In genomic region chr5:172455087-172455381, GRCh38 we compare ENCODE assay signal across 8 cellular contexts. TPM values are rescaled to one million over a fixed set of nuclear protein-coding genes. Genes with fewer than 3 reads are reported as not detected.
DNase-seq lines count a peak whose midpoint lies in the region; ATAC-seq lines count a peak whose summit lies in the region.

No MANE protein-coding gene starts in this region.

- H3K27ac Mint-ChIP-seq in activated CD4-positive, alpha-beta memory T cell treated with anti-CD3 and anti-CD28 coated beads for 36 hours, result no peak overlapping the region

- POLR2A ChIA-PET in activated CD4-positive, alpha-beta memory T cell treated with anti-CD3 and anti-CD28 coated beads for 36 hours (lab: Charles Lee), result no interaction called here

- H3K27me3 Mint-ChIP-seq in activated CD4-positive, alpha-beta memory T cell treated with anti-CD3 and anti-CD28 coated beads for 36 hours, result peaks cover 29% of the 10 kb centered on the region

- no peaks in the 10 kb centered on the region for H3K9me3 Mint-ChIP-seq in activated CD4-positive, alpha-beta memory T cell treated with anti-CD3 and anti-CD28 coated beads for 36 hours

- no peak overlapping the region for H3K27ac ChIP-seq in right cardiac atrium (ENCODE audit: low read length)

- DNase-seq in HAP-1 (ENCODE audit: low spot score in 2 of 2), result no peak
- DNase-seq in activated CD4-positive, alpha-beta memory T cell treated with anti-CD3 and anti-CD28 coated beads for 36 hours, result no peak
- peak in 1 of 3 donors; percentile 50 for DNase-seq in right cardiac atrium
- DNase-seq in NCI-H2196 (lab: John Stamatoyannopoulos, UW; ENCODE audit: unreplicated experiment), result no peak
- DNase-seq in dermis blood vessel endothelial cell, result no peak
- DNase-seq in activated CD8-positive, alpha-beta memory T cell treated with anti-CD3 and anti-CD28 coated beads for 24 hours, result no peak
- no peak for DNase-seq in NCI-H2107 (lab: John Stamatoyannopoulos, UW)

- peak overlapping the region; percentile 79 for H3K4me2 ChIP-seq in skeletal muscle satellite cell (ENCODE audit: low read length)

- H3K9ac ChIP-seq in skeletal muscle satellite cell (ENCODE audit: low read depth, low read length), result peak overlapping the region; percentile 81

- H3K4me1 ChIP-seq in HAP-1 (peaks cover 19% of the 10 kb centered on the region), right cardiac atrium (ENCODE audit: control insufficient read depth, insufficient read depth, low read length) (peaks cover 1% of the 10 kb centered on the region), skeletal muscle satellite cell (ENCODE audit: control insufficient read depth, insufficient read depth, low read length) (peaks cover 53% of the 10 kb centered on the region)

- no peak for ATAC-seq in right cardiac atrium

- 64% methylated on average over 8 of the region's 8 CpGs for WGBS in right cardiac atrium

- CTCF ChIA-PET in activated CD4-positive, alpha-beta memory T cell treated with anti-CD3 and anti-CD28 coated beads for 36 hours (lab: Charles Lee), result no interaction called here

- in situ Hi-C loops in HAP-1 (cut with MboI; ENCODE audit: low sequenced_read_pairs), result no loop called here

- H3K36me3 Mint-ChIP-seq in activated CD4-positive, alpha-beta memory T cell treated with anti-CD3 and anti-CD28 coated beads for 36 hours, result no peaks in the 10 kb centered on the region

- intact Hi-C loops in activated CD4-positive, alpha-beta memory T cell treated with anti-CD3 and anti-CD28 coated beads for 36 hours (cut with micrococcal nuclease), result no loop called here
- intact Hi-C loops in right cardiac atrium (cut with DNase I), result no loop called here

- H3K9me3 ChIP-seq in HAP-1 (no peaks in the 10 kb centered on the region), right cardiac atrium (ENCODE audit: control insufficient read depth, low read length) (no peaks in the 10 kb centered on the region), skeletal muscle satellite cell (replicated peaks; ENCODE audit: low read length) (no peaks in the 10 kb centered on the region)

- H3K4me1 Mint-ChIP-seq in activated CD4-positive, alpha-beta memory T cell treated with anti-CD3 and anti-CD28 coated beads for 36 hours (ENCODE audit: low read depth), result peaks cover 15% of the 10 kb centered on the region

- H3K4me3 Mint-ChIP-seq in activated CD4-positive, alpha-beta memory T cell treated with anti-CD3 and anti-CD28 coated beads for 36 hours, result peak overlapping the region; percentile 73

- H3K27me3 ChIP-seq in HAP-1 (ENCODE audit: low read depth), result no peaks in the 10 kb centered on the region
- H3K27me3 ChIP-seq in right cardiac atrium (ENCODE audit: control insufficient read depth, insufficient read depth), result no peaks in the 10 kb centered on the region
- no peaks in the 10 kb centered on the region for H3K27me3 ChIP-seq in skeletal muscle satellite cell (ENCODE audit: control insufficient read depth, insufficient read depth, low read length)

- H3K4me3 ChIP-seq in HAP-1 (peak overlapping the region; percentile 30), right cardiac atrium (ENCODE audit: low read length) (peak overlapping the region; percentile 87), skeletal muscle satellite cell (ENCODE audit: low read length) (peak overlapping the region; percentile 71)

- H3K36me3 ChIP-seq in HAP-1 (replicated peaks) (peaks cover 13% of the 10 kb centered on the region), skeletal muscle satellite cell (ENCODE audit: insufficient read depth, low read length) (peaks cover 9% of the 10 kb centered on the region)

RNA-seq across cellular contexts. Expression of gene SH3PXD2B, which starts 0.7 kb away (rescaled TPM):
- total RNA-seq in activated CD4-positive, alpha-beta memory T cell treated with anti-CD3 and anti-CD28 coated beads for 36 hours, result 1 to 10 TPM in 1 of 2 experiments, under 1 TPM in 1; 0.99 to 1.1 TPM
- total RNA-seq in right cardiac atrium (10 to 100 TPM in 1 of 4 donors, 1 to 10 TPM in 3; 5.1 to 18.0 (median 9.1) TPM), dermis blood vessel endothelial cell (15.0 and 29.4 TPM in 2 replicates)
- polyA plus RNA-seq in right cardiac atrium, result 2.2 TPM
- total RNA-seq in skeletal muscle satellite cell (2012; rRNA removed), result 23.2 and 32.2 TPM in 2 replicates

Comparison
In these comparisons a context has a peak if more than half of its experiments do, and no peak if none do; other contexts are left out.
1. H3K4me3 ChIP-seq: peak in every context shown above with its lines; median percentile 87 in right cardiac atrium; 71 in skeletal muscle satellite cell; 30 in HAP-1.